ENCODE assay signal across 1 cellular context in genomic region chr5:150156540-150156939, GRCh38.
TF ChIP-seq lines count a peak whose summit lies in the region.

No MANE protein-coding gene starts in this region.

TF ChIP-seq in HEK293T, 16 proteins besides CTCF, POLR2A, EP300 and RAD21 (continued from another document):
- no peak for TF ChIP-seq LEF1 (IDR thresholded peaks at IDR 0.05; ENCODE audit: borderline replicate concordance)
- TF ChIP-seq FOXK2 (IDR thresholded peaks at IDR 0.05): no peak
- TF ChIP-seq CTBP1 (IDR thresholded peaks at IDR 0.05; ENCODE audit: borderline replicate concordance): no peak
- TF ChIP-seq FOXA1 (IDR thresholded peaks at IDR 0.05): no peak
- no peak for TF ChIP-seq ARNT (IDR thresholded peaks at IDR 0.05)
- TF ChIP-seq SUZ12 (IDR thresholded peaks at IDR 0.05): no peak
- no peak for TF ChIP-seq FOXM1 (IDR thresholded peaks at IDR 0.05; ENCODE audit: borderline replicate concordance)
- TF ChIP-seq NFRKB (IDR thresholded peaks at IDR 0.05): no peak
- TF ChIP-seq BHLHE40 (IDR thresholded peaks at IDR 0.05; ENCODE audit: borderline replicate concordance): no peak
- no peak for TF ChIP-seq ZNF384 (IDR thresholded peaks at IDR 0.05)
TF ChIP-seq in HEK293T: peak in this region for 0.
